Comparison of ENCODE assay signal across 1 cellular context in the genomic region with DNA sequence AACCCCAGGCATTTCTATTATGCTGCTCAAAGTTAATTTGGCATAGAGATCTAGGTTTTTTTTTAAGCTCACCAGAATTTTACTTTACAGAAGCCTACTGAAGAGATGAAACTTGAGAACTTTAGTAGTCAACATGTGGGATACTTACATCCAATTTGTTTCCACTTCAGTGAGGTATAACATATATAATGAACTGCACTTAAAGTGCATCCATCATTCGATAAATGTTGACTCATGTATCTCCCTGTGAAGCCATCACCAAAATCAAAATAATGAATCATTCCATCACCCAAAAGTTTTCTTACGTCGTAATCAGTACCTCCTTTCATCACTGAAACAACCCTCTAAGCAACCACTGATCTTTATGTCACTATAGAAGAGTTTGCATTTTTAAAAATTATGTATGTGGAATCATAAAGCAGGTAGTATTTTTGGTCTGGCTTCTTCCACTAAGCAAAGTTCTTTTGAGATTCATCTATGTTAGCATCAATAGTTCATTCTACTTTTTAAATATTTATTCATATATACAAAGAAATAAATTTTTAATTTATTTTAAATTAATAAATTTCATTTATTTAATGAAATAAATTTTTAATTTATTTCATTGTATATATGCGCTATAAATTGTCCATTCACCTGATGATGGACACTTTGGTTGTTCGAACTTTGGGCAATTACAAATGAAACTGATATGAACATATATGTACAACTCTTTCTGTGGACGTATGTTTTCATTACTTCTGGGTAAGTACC.
TF ChIP-seq lines count a peak whose summit lies in the region.

No MANE protein-coding gene starts in this region.

TF ChIP-seq in K562, 482 proteins besides CTCF, POLR2A, EP300 and RAD21:
- no peak for TF ChIP-seq BRD4 (IDR thresholded peaks at IDR 0.05)
- no peak for TF ChIP-seq PTBP1 (IDR thresholded peaks at IDR 0.05; ENCODE audit: low read depth, low read length)
- no peak for TF ChIP-seq TOE1 (IDR thresholded peaks at IDR 0.05; ENCODE audit: borderline replicate concordance)
- TF ChIP-seq TOE1 (CRISPR knock-in tag; IDR thresholded peaks at IDR 0.05; ENCODE audit: borderline replicate concordance, low read depth) = no peak
- no peak for TF ChIP-seq EP400 (IDR thresholded peaks at IDR 0.05)
- TF ChIP-seq ZNF24 (IDR thresholded peaks at IDR 0.05) = no peak
- TF ChIP-seq TSC22D4 (tag; IDR thresholded peaks at IDR 0.05) = no peak
- TF ChIP-seq PYGO2 (tag; IDR thresholded peaks at IDR 0.05) = no peak
- TF ChIP-seq FOXJ3 (CRISPR knock-in tag; IDR thresholded peaks at IDR 0.05) = no peak
- no peak for TF ChIP-seq LEF1 (IDR thresholded peaks at IDR 0.05)
- TF ChIP-seq, protein P1, sequence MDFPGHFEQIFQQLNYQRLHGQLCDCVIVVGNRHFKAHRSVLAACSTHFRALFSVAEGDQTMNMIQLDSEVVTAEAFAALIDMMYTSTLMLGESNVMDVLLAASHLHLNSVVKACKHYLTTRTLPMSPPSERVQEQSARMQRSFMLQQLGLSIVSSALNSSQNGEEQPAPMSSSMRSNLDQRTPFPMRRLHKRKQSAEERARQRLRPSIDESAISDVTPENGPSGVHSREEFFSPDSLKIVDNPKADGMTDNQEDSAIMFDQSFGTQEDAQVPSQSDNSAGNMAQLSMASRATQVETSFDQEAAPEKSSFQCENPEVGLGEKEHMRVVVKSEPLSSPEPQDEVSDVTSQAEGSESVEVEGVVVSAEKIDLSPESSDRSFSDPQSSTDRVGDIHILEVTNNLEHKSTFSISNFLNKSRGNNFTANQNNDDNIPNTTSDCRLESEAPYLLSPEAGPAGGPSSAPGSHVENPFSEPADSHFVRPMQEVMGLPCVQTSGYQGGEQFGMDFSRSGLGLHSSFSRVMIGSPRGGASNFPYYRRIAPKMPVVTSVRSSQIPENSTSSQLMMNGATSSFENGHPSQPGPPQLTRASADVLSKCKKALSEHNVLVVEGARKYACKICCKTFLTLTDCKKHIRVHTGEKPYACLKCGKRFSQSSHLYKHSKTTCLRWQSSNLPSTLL (IDR thresholded peaks at IDR 0.05) = no peak
- no peak for TF ChIP-seq ZNF445 (CRISPR knock-in tag; IDR thresholded peaks at IDR 0.05; ENCODE audit: low read depth)
- TF ChIP-seq HIVEP1 (CRISPR knock-in tag; IDR thresholded peaks at IDR 0.05) = no peak
